Comparison of ENCODE assay signal across 16 cellular contexts in genomic region chr16:25692734-25693508, GRCh38. TPM values are rescaled to one million over a fixed set of nuclear protein-coding genes. Genes with fewer than 3 reads are reported as not detected.
DNase-seq lines count a peak whose midpoint lies in the region; ATAC-seq, FAIRE-seq and TF ChIP-seq lines count a peak whose summit lies in the region.
"Had no signal": no experiment of that assay in that cellular context is flagged by ENCODE, and none has a peak within 500 bp of the region (broad histone marks: within the 10 kb centered on the region; RNA-seq: fewer than 3 reads in every experiment).

No MANE protein-coding gene starts in this region.

- H3K36me3 Mint-ChIP-seq in nephron (ENCODE audit: low read depth): no peaks in the 10 kb centered on the region
- no peaks in the 10 kb centered on the region for H3K36me3 Mint-ChIP-seq in activated T-helper 1 cell treated with anti-CD3 and anti-CD28 coated beads, Interleukin-12 subunit alpha, Interleukin-12 subunit beta, Interleukin-2, Interleukin-4 antibody, amounts not matched to agents 30 ng/mL and 10 ng/mL and 1 ng/mL, durations not matched to agents 14 hours and 24 hours and 36 hours (ENCODE audit: low read depth)

- H3K79me2 ChIP-seq in H1 (ENCODE audit: control insufficient read depth in 1 of 2, insufficient read depth in 2 of 2, low read length in 2 of 2): no peaks in the 10 kb centered on the region; a peak in 1 of 4 replicates

- no peak overlapping the region for H4K91ac ChIP-seq in H1 (replicated peaks; ENCODE audit: insufficient read length, low read length)

- H3K9ac ChIP-seq in BLaER1: no peak overlapping the region
- H3K9ac ChIP-seq in H1 (replicated peaks in 1 of 4; ENCODE audit: extremely low read depth in 1 of 4, low read depth in 3 of 4, low read length in 3 of 4): peak overlapping the region in 1 of 4 experiments; percentile 80; a peak in 1 of 7 replicates

- H2BK15ac ChIP-seq in H1 (ENCODE audit: low read length): no peak overlapping the region

- no peaks in the 10 kb centered on the region; the same call in 1 of the 2 replicates for H3K79me1 ChIP-seq in H1 (ENCODE audit: low read depth, low read length)

- peaks cover 17% of the 10 kb centered on the region for H3K23me2 ChIP-seq in H1 (ENCODE audit: low read depth, low read length)

- peak overlapping the region; percentile 19; the same call in 1 of the 2 replicates for H2AFZ ChIP-seq in H1 (ENCODE audit: low read length)

- POLR2A ChIA-PET in H1 (lab: Charles Lee; ENCODE audit: partially characterized antibody): interaction anchor here (0.7 to 1.4 kb wide), 5 partner anchors 11 to 28 kb away, joined by 3 to 4 read pairs (median 3); no protein-coding TSS in a partner anchor

- H3K27me3 ChIP-seq in BLaER1 (peaks cover 79% of the 10 kb centered on the region), H1 (replicated peaks in 1 of 4; ENCODE audit: control insufficient read depth in 3 of 4, extremely low read depth in 1 of 4, insufficient read depth in 3 of 4, low read length in 3 of 4) (peaks cover 3 to 26% (median 18%) of the 10 kb centered on the region in 4 experiments; a peak in 6 of 7 replicates), spleen (replicated peaks in 1 of 7) (peaks cover 4 to 94% (median 39%) of the 10 kb centered on the region in 7 donors)

- no peak for ATAC-seq in GM19467 (IDR thresholded peaks at IDR 0.05; ENCODE audit: unreplicated experiment)
- ATAC-seq in GM18907 (IDR thresholded peaks at IDR 0.05; ENCODE audit: unreplicated experiment): no peak

- intact Hi-C loops in spleen (cut with DNase I; ENCODE audit: low total_unique reads): no loop called here
- intact Hi-C loops in activated T-helper 1 cell treated with anti-CD3 and anti-CD28 coated beads, Interleukin-12 subunit alpha, Interleukin-12 subunit beta, Interleukin-2, Interleukin-4 antibody, amounts not matched to agents 30 ng/mL and 10 ng/mL and 1 ng/mL, durations not matched to agents 14 hours and 24 hours and 36 hours (cut with micrococcal nuclease): no loop called here

- H3K27ac Mint-ChIP-seq in nephron: no peak overlapping the region
- no peak overlapping the region for H3K27ac Mint-ChIP-seq in activated T-helper 1 cell treated with anti-CD3 and anti-CD28 coated beads, Interleukin-12 subunit alpha, Interleukin-12 subunit beta, Interleukin-2, Interleukin-4 antibody, amounts not matched to agents 30 ng/mL and 10 ng/mL and 1 ng/mL, durations not matched to agents 14 hours and 24 hours and 36 hours

- H3K9me3 ChIP-seq in BLaER1: no peaks in the 10 kb centered on the region
- no peaks in the 10 kb centered on the region for H3K9me3 ChIP-seq in H1 (ENCODE audit: insufficient read depth in 2 of 2, low read depth in 1 of 2, low read length in 1 of 2)
- no peaks in the 10 kb centered on the region for H3K9me3 ChIP-seq in spleen

- H3K27me3 Mint-ChIP-seq in nephron (ENCODE audit: low read depth): peaks cover 93% of the 10 kb centered on the region
- peaks cover 54% of the 10 kb centered on the region for H3K27me3 Mint-ChIP-seq in activated T-helper 1 cell treated with anti-CD3 and anti-CD28 coated beads, Interleukin-12 subunit alpha, Interleukin-12 subunit beta, Interleukin-2, Interleukin-4 antibody, amounts not matched to agents 30 ng/mL and 10 ng/mL and 1 ng/mL, durations not matched to agents 14 hours and 24 hours and 36 hours (ENCODE audit: insufficient read depth)

- H3K9me3 Mint-ChIP-seq in nephron: no peaks in the 10 kb centered on the region
- no peaks in the 10 kb centered on the region for H3K9me3 Mint-ChIP-seq in activated T-helper 1 cell treated with anti-CD3 and anti-CD28 coated beads, Interleukin-12 subunit alpha, Interleukin-12 subunit beta, Interleukin-2, Interleukin-4 antibody, amounts not matched to agents 30 ng/mL and 10 ng/mL and 1 ng/mL, durations not matched to agents 14 hours and 24 hours and 36 hours

- H4K20me1 ChIP-seq in BLaER1 (peaks cover 42% of the 10 kb centered on the region), H1 (replicated peaks in 1 of 2; ENCODE audit: control insufficient read depth in 1 of 2, insufficient read depth in 2 of 2, low read length in 2 of 2) (peaks cover 1 to 6% of the 10 kb centered on the region in 2 experiments)

- no peak overlapping the region for H3K23ac ChIP-seq in H1 (ENCODE audit: insufficient read length)

- TF ChIP-seq EP300 in H1 (IDR thresholded peaks at IDR 0.05; ENCODE audit: borderline replicate concordance in 1 of 2, low read depth in 2 of 2, low read length in 2 of 2): 0 out of 3 replicates have a peak, but pooled peaks of 1 of the 2 experiments have one; percentile 0

- H3K4me1 Mint-ChIP-seq in nephron: peaks cover 16% of the 10 kb centered on the region
- no peaks in the 10 kb centered on the region for H3K4me1 Mint-ChIP-seq in activated T-helper 1 cell treated with anti-CD3 and anti-CD28 coated beads, Interleukin-12 subunit alpha, Interleukin-12 subunit beta, Interleukin-2, Interleukin-4 antibody, amounts not matched to agents 30 ng/mL and 10 ng/mL and 1 ng/mL, durations not matched to agents 14 hours and 24 hours and 36 hours (ENCODE audit: low read depth)

- peak overlapping the region; percentile 77 to 83 (median 81) for H3K4me3 Mint-ChIP-seq in nephron
- H3K4me3 Mint-ChIP-seq in activated T-helper 1 cell treated with anti-CD3 and anti-CD28 coated beads, Interleukin-12 subunit alpha, Interleukin-12 subunit beta, Interleukin-2, Interleukin-4 antibody, amounts not matched to agents 30 ng/mL and 10 ng/mL and 1 ng/mL, durations not matched to agents 14 hours and 24 hours and 36 hours: no peak overlapping the region

- no peak overlapping the region for H3K27ac ChIP-seq in BLaER1
- H3K27ac ChIP-seq in H1 (ENCODE audit: low read depth, low read length): no peak overlapping the region
- no peak overlapping the region for H3K27ac ChIP-seq in spleen
- H3K27ac ChIP-seq: epithelial cell of prostate had no signal

- no peak overlapping the region for H4K8ac ChIP-seq in H1 (ENCODE audit: extremely low read depth, insufficient read depth, low read length)

- H3K14ac ChIP-seq in H1 (ENCODE audit: insufficient read length): no peak overlapping the region

- no peak overlapping the region for H2BK12ac ChIP-seq in H1 (ENCODE audit: low read depth, low read length)

- TF ChIP-seq CTCF in GM13977 (IDR thresholded peaks at IDR 0.05; ENCODE audit: extremely low read depth, insufficient read depth, missing control alignments) (no peak), H1 (IDR thresholded peaks at IDR 0.05; ENCODE audit: control extremely low read depth in 1 of 3, insufficient read depth in 1 of 3, low read depth in 1 of 3, low read length in 3 of 3) (no peak), nephron (IDR thresholded peaks at IDR 0.05; ENCODE audit: unreplicated experiment in 3 of 3) (no peak), spleen (IDR thresholded peaks at IDR 0.05 in 8 of 11, conservative IDR thresholded peaks at IDR 0.05 in 3 of 11) (no peak)

- TF ChIP-seq POLR2A in H1 (IDR thresholded peaks at IDR 0.05; ENCODE audit: control extremely low read depth in 1 of 2, low read depth in 2 of 2, low read length in 2 of 2) (no peak), spleen (IDR thresholded peaks at IDR 0.05) (no peak)

- peak overlapping the region; percentile 79 for H3K18ac ChIP-seq in H1 (ENCODE audit: extremely low read depth, low read length)

- FAIRE-seq in H1 (lab: Jason Lieb, UNC): no peak
- FAIRE-seq: bronchial epithelial cell, HTR-8/SVneo had no signal

- no peak overlapping the region for H3K56ac ChIP-seq in H1 (replicated peaks; ENCODE audit: insufficient read length, low read depth, low read length)

- no peak overlapping the region for H2AK5ac ChIP-seq in H1 (ENCODE audit: low read depth, low read length)

- DNase-seq in GM13977 (ENCODE audit: low spot score) (peak; percentile 24), H1 (ENCODE audit: low read depth in 1 of 2, low spot score in 2 of 2) (peak in 1 of 2 experiments; percentile 68), spleen (no peak)
- no peak for DNase-seq in activated T-helper 1 cell treated with anti-CD3 and anti-CD28 coated beads, Interleukin-12 subunit alpha, Interleukin-12 subunit beta, Interleukin-2, Interleukin-4 antibody, amounts not matched to agents 30 ng/mL and 10 ng/mL and 1 ng/mL, durations not matched to agents 14 hours and 24 hours and 36 hours (ENCODE audit: low spot score)
- DNase-seq: hippocampal formation, midbrain, NCI-H446, T-helper 2 cell had no signal

- peaks cover 18% of the 10 kb centered on the region for H3K4me1 ChIP-seq in BLaER1
- H3K4me1 ChIP-seq in H1 (replicated peaks in 1 of 4; ENCODE audit: control insufficient read depth in 3 of 4, insufficient read depth in 4 of 4, low read length in 3 of 4): peaks cover 0 to 10% (median 4%) of the 10 kb centered on the region in 4 experiments; a peak in 5 of 7 replicates
- H3K4me1 ChIP-seq in spleen: peaks cover 0 to 20% (median 9%) of the 10 kb centered on the region in 6 donors

- H3K36me3 ChIP-seq in BLaER1 (no peaks in the 10 kb centered on the region), H1 (ENCODE audit: control insufficient read depth in 2 of 4, insufficient read depth in 4 of 4, low read length in 3 of 4) (no peaks in the 10 kb centered on the region), spleen (no peaks in the 10 kb centered on the region)

- no peak overlapping the region for H2BK5ac ChIP-seq in H1 (ENCODE audit: low read depth, low read length)

- no peak overlapping the region for H4K5ac ChIP-seq in H1 (ENCODE audit: insufficient read length, low read depth, low read length)

- H3K4me3 ChIP-seq in BLaER1: peak overlapping the region; percentile 69
- H3K4me3 ChIP-seq in H1 (ENCODE audit: extremely low read depth in 1 of 4, insufficient read depth in 2 of 4, low read depth in 3 of 4, low read length in 4 of 4): peak overlapping the region; percentile 64 to 85 (median 74)
- H3K4me3 ChIP-seq in spleen: peak overlapping the region in 2 of 8 donors; percentile 24 to 63

- no peak overlapping the region for H2BK120ac ChIP-seq in H1 (replicated peaks; ENCODE audit: low read depth, low read length)

- in situ Hi-C loops in GM13977 (cut with MboI; ENCODE audit: low pct_unique_long_range_greater_than_20kb, low sequenced_read_pairs, unreplicated experiment): no loop called here

- no peak overlapping the region for H3K4ac ChIP-seq in H1 (replicated peaks; ENCODE audit: insufficient read length, low read depth, low read length)

- CTCF ChIA-PET in H1 (lab: Charles Lee; ENCODE audit: partially characterized antibody): no interaction called here

- no peak for TF ChIP-seq RAD21 in H1 (IDR thresholded peaks at IDR 0.05 in 1 of 2, conservative IDR thresholded peaks at IDR 0.05 in 1 of 2; ENCODE audit: low read depth in 2 of 2, low read length in 2 of 2)

- H2BK20ac ChIP-seq in H1 (ENCODE audit: low read length): no peak overlapping the region

- WGBS in H1 (ENCODE audit: extremely low coverage in 1 of 2, insufficient coverage in 1 of 2, insufficient read length in 1 of 2, insufficient replicate concordance in 2 of 2, low coverage in 1 of 2, low lambda C conversion rate in 2 of 2, missing lambda C conversion rate in 1 of 2), 2 experiments: 2% methylated on average over 37 of the region's 72 CpGs; no CpG with 5 or more reads in 1 of the 2 experiments
- 1 to 7% (median 3%) methylated on average over 29 to 72 of the region's 72 CpGs for WGBS in spleen, 5 donors

- H3K4me2 ChIP-seq in BLaER1 (peak overlapping the region; percentile 96), H1 (ENCODE audit: insufficient read depth in 1 of 2, low read depth in 2 of 2, low read length in 2 of 2) (peak overlapping the region; percentile 83 to 98)

RNA-seq across cellular contexts. Expression of gene HS3ST4, which starts 1.2 kb away (rescaled TPM):
- total RNA-seq in H1 (2021; fragmentation: NEBNext Ultra II Directional; extraction: Animal tissue kit (Norgen Biotek cat#: 25700)): 3.3 and 3.8 TPM in 2 replicates
- polyA plus RNA-seq in H1 (2011; rRNA removed): 1.6 and 1.9 TPM in 2 replicates
- polyA plus RNA-seq in H1 (2011; cell fraction: cytosol; rRNA removed): 2.0 TPM
- 4.3 TPM for polyA plus RNA-seq in H1 (2011; cell fraction: nucleus; rRNA removed)
- 3.6 to 6.1 TPM (median 4.2 TPM) in 4 replicates for polyA plus RNA-seq in H1 (2012, experiment 1 of 2)
- polyA plus RNA-seq in H1 (2012, experiment 2 of 2): 2.8 TPM
- 1.8 TPM for polyA plus RNA-seq in H1 (2013, experiment 1 of 2)
- polyA plus RNA-seq in H1 (2013, experiment 2 of 2): 1.7 TPM
- 2.8 and 3.0 TPM in 2 replicates for polyA minus RNA-seq in H1 (2011; rRNA and poly(A)+ RNA removed)
- 3.3 TPM for polyA minus RNA-seq in H1 (2011; cell fraction: cytosol; rRNA and poly(A)+ RNA removed)
- 4.8 TPM for polyA minus RNA-seq in H1 (2011; cell fraction: nucleus; rRNA and poly(A)+ RNA removed)
- 1 to 10 TPM in 6 of 7 donors, under 1 TPM in 1; 0.60 to 4.2 (median 3.3) TPM for total RNA-seq in spleen
- polyA plus RNA-seq in spleen: under 1 TPM; 0.08 to 0.61 (median 0.17) TPM
- total RNA-seq in activated T-helper 1 cell treated with anti-CD3 and anti-CD28 coated beads, Interleukin-12 subunit alpha, Interleukin-12 subunit beta, Interleukin-2, Interleukin-4 antibody, amounts not matched to agents 30 ng/mL and 10 ng/mL and 1 ng/mL, durations not matched to agents 14 hours and 24 hours and 36 hours: not detected in 2 replicates
- total RNA-seq: bronchial epithelial cell, RPMI7951 had no signal
